In the genomic region with DNA sequence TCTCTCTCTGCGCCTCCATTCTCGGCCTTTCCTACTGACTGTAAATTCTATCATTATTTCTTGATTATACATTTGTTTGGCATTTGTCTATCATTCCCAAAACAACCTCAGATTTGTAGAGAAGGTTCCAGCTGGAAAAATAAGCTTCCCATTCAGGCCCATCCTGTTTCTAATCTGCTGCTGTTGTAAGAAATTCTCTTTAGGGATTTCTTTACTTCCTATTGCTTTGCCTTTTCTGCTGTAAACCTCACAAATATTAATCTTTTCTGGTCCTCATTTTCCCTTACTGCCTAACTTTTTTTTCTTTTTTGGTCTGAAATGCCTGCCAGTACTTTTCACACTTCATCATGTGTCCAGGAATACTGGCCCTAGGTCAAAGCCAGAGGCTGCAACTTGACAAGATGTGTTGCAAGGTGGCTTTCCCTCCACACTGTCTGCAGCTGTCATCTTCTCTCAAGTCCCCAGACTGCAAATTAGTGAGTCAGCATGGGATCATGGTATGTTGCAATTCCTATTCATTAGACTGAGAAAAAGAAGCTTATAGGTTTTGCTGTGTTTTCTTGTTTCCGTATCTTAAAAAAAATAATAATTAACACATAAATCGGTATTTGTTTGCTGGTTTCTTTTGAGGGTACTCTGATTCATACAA, we compare ENCODE assay signal across 12 cellular contexts.
A peak's percentile ranks its signal among the peaks of the same experiment; 100 is the strongest.
DNase-seq lines count a peak whose midpoint lies in the region; TF ChIP-seq lines count a peak whose summit lies in the region.
"Had no signal": no experiment of that assay in that cellular context is flagged by ENCODE, and none has a peak within 500 bp of the region (broad histone marks: within the 10 kb centered on the region; RNA-seq: fewer than 3 reads in every experiment).

No MANE protein-coding gene starts in this region.

- no peaks in the 10 kb centered on the region for H3K36me3 ChIP-seq in A673 (ENCODE audit: insufficient read depth, low read length, poor library complexity, severe bottlenecking)

- H3K27me3 ChIP-seq in A673 (replicated peaks; ENCODE audit: insufficient read depth, low read depth, low read length, poor library complexity) = no peaks in the 10 kb centered on the region

- no peak overlapping the region for H3K4me3 ChIP-seq in A673 (ENCODE audit: low read depth, low read length, poor library complexity, severe bottlenecking)

- peaks cover 61% of the 10 kb centered on the region for H3K4me1 ChIP-seq in A673 (ENCODE audit: insufficient read depth, low read length, poor library complexity, severe bottlenecking)

- peaks cover 6% of the 10 kb centered on the region for H3K9me3 ChIP-seq in A673 (ENCODE audit: low read depth, low read length, poor library complexity, severe bottlenecking)

- DNase-seq in A673 (ENCODE audit: low spot score) (peak; percentile 93), MV-4-11 (lab: John Stamatoyannopoulos, UW) (peak; percentile 87), brain pericyte (ENCODE audit: low read depth, low spot score) (peak; percentile 5), iris pigment epithelial cell (ENCODE audit: low read depth) (peak; percentile 46), NCI-H524 treated with DMSO at 0.1 percent for 48 hours (lab: John Stamatoyannopoulos, UW) (no peak), medulla oblongata (ENCODE audit: extremely low spot score) (no peak), HuH-7 (ENCODE audit: low spot score) (no peak)
- no peak for DNase-seq in stimulated activated CD4-positive, alpha-beta T cell treated with anti-CD3 and anti-CD28 coated beads, Interleukin-4, amount 100 ng/mL, for 24 hours
- DNase-seq: activated naive CD8-positive, alpha-beta T cell treated with anti-CD3 and anti-CD28 coated beads, Interleukin-2, amount 10 ng/mL, durations not matched to agents 7 days and 5 days; RPMI8226; substantia nigra had no signal

- POLR2A ChIA-PET in A673 (lab: Charles Lee; ENCODE audit: low non-redundant PET) = no interaction called here

- intact Hi-C loops in A673 (cut with micrococcal nuclease; ENCODE audit: unreplicated experiment) = no loop called here

- CTCF ChIA-PET in A673 (lab: Charles Lee) = no interaction called here

- peak overlapping the region; percentile 72 for H3K27ac ChIP-seq in A673 (ENCODE audit: low read depth, low read length, poor library complexity, severe bottlenecking)
- H3K27ac ChIP-seq: KMS-11 had no signal

- no TSS peak for BruUV-seq in A673 (replicated peaks; lab: Mats Ljungman, UMichigan)

- no peak for TF ChIP-seq CTCF in A673 (conservative IDR thresholded peaks at IDR 0.05; ENCODE audit: low read depth, low read length)

Comparison
In these comparisons a context has a peak if more than half of its experiments do, and no peak if none do; other contexts are left out.
1. DNase-seq: peak in A673 (single experiment), MV-4-11 (single experiment), brain pericyte (single experiment) and iris pigment epithelial cell (single experiment); none in NCI-H524 treated with DMSO at 0.1 percent for 48 hours (single experiment), medulla oblongata (single experiment), stimulated activated CD4-positive, alpha-beta T cell treated with anti-CD3 and anti-CD28 coated beads, Interleukin-4, amount 100 ng/mL, for 24 hours (single experiment) and HuH-7 (single experiment).